ENCODE assay signal across 18 cellular contexts in genomic region chr2:58202409-58202808, GRCh38. TPM values are rescaled to one million over a fixed set of nuclear protein-coding genes. Genes with fewer than 3 reads are reported as not detected.
A peak's percentile ranks its signal among the peaks of the same experiment; 100 is the strongest.
DNase-seq lines count a peak whose midpoint lies in the region; ATAC-seq, FAIRE-seq and TF ChIP-seq lines count a peak whose summit lies in the region.
"Had no signal": no experiment of that assay in that cellular context is flagged by ENCODE, and none has a peak within 500 bp of the region (broad histone marks: within the 10 kb centered on the region; RNA-seq: fewer than 3 reads in every experiment).

No MANE protein-coding gene starts in this region.

- no peaks in the 10 kb centered on the region for H3K27me3 Mint-ChIP-seq in activated CD4-positive, alpha-beta memory T cell treated with anti-CD3 and anti-CD28 coated beads for 36 hours
- H3K27me3 Mint-ChIP-seq: CD4-positive, CD25-positive, alpha-beta regulatory T cell; CD8-positive, alpha-beta memory T cell had no signal

- TF ChIP-seq EP300 in HepG2 (IDR thresholded peaks at IDR 0.05; ENCODE audit: low read depth in 2 of 2, low read length in 2 of 2) (no peak), HepG2 (CRISPR knock-in tag; IDR thresholded peaks at IDR 0.05; ENCODE audit: borderline replicate concordance) (no peak)

- H4K20me1 ChIP-seq in HepG2 (ENCODE audit: insufficient read depth, low read length), result no peaks in the 10 kb centered on the region

- H3K4me1 Mint-ChIP-seq in activated CD4-positive, alpha-beta memory T cell treated with anti-CD3 and anti-CD28 coated beads for 36 hours (ENCODE audit: low read depth), result no peaks in the 10 kb centered on the region
- H3K4me1 Mint-ChIP-seq: CD4-positive, CD25-positive, alpha-beta regulatory T cell; CD8-positive, alpha-beta memory T cell had no signal

- POLR2A ChIA-PET in HepG2 (lab: Yijun Ruan, JAX), result interaction anchor here (1.3 kb wide), 1 partner anchor 156 kb away, joined by 3 read pairs; no protein-coding TSS in a partner anchor
- POLR2A ChIA-PET in activated CD4-positive, alpha-beta memory T cell treated with anti-CD3 and anti-CD28 coated beads for 36 hours (lab: Charles Lee), result interaction anchor here (0.7 kb wide), 1 partner anchor 12 kb away, joined by 3 read pairs; no protein-coding TSS in a partner anchor

- H3K4me2 ChIP-seq in HepG2 (ENCODE audit: low read depth, low read length), result peak overlapping the region; percentile 46; the same call in 1 of the 2 replicates
- H3K4me2 ChIP-seq: KMS-11 had no signal

- in situ Hi-C loops in HepG2 (cut with HindIII; ENCODE audit: extremely low pct_ligation_motif_present, low pct_unique_long_range_greater_than_20kb), result no loop called here

- H3K27ac Mint-ChIP-seq in activated CD4-positive, alpha-beta memory T cell treated with anti-CD3 and anti-CD28 coated beads for 36 hours, result no peak overlapping the region
- H3K27ac Mint-ChIP-seq: CD4-positive, CD25-positive, alpha-beta regulatory T cell; CD8-positive, alpha-beta memory T cell had no signal

- H3K4me1 ChIP-seq in HepG2 (ENCODE audit: insufficient read depth, low read length), result peaks cover 51% of the 10 kb centered on the region
- H3K4me1 ChIP-seq in left ventricle myocardium inferior, result no peaks in the 10 kb centered on the region
- H3K4me1 ChIP-seq: BE2C had no signal

- H2AFZ ChIP-seq in HepG2 (ENCODE audit: low read length), result no peak overlapping the region

- no peak overlapping the region for H3K9ac ChIP-seq in HepG2 (ENCODE audit: insufficient read depth, low read depth, low read length)
- H3K9ac ChIP-seq: KMS-11 had no signal

- TF ChIP-seq RAD21 in HepG2 (CRISPR knock-in tag; IDR thresholded peaks at IDR 0.05), result no peak

- CTCF ChIA-PET in HepG2 (lab: Yijun Ruan, JAX; ENCODE audit: low intra/inter-chr PET ratio, low total read pairs), result no interaction called here
- CTCF ChIA-PET in activated CD4-positive, alpha-beta memory T cell treated with anti-CD3 and anti-CD28 coated beads for 36 hours (lab: Charles Lee), result interaction anchor here (0.6 kb wide), 1 partner anchor 237 kb away, joined by 3 read pairs; no protein-coding TSS in a partner anchor

- no peaks in the 10 kb centered on the region for H3K79me2 ChIP-seq in HepG2 (ENCODE audit: insufficient read depth, low read length)

- no peaks in the 10 kb centered on the region for H3K9me3 ChIP-seq in HepG2 (ENCODE audit: low read length)
- no peaks in the 10 kb centered on the region for H3K9me3 ChIP-seq in left ventricle myocardium inferior (replicated peaks)
- H3K9me3 ChIP-seq: BE2C, HAP-1 had no signal

- intact Hi-C loops in HepG2 (cut with micrococcal nuclease; ENCODE audit: unreplicated experiment) (no loop called here), left ventricle myocardium inferior (cut with micrococcal nuclease) (no loop called here)
- intact Hi-C loops in activated CD4-positive, alpha-beta memory T cell treated with anti-CD3 and anti-CD28 coated beads for 36 hours (cut with micrococcal nuclease), result no loop called here

- H3K36me3 ChIP-seq in HepG2 (replicated peaks in 1 of 2; ENCODE audit: control insufficient read depth in 1 of 2, insufficient read depth in 2 of 2, low read length in 2 of 2), result peaks cover 0 to 13% of the 10 kb centered on the region in 2 experiments; a peak in 2 of 5 replicates
- H3K36me3 ChIP-seq in left ventricle myocardium inferior, result peaks cover 7% of the 10 kb centered on the region
- H3K36me3 ChIP-seq: BE2C, HAP-1 had no signal

- no peaks in the 10 kb centered on the region for H3K9me3 Mint-ChIP-seq in activated CD4-positive, alpha-beta memory T cell treated with anti-CD3 and anti-CD28 coated beads for 36 hours
- H3K9me3 Mint-ChIP-seq: CD4-positive, CD25-positive, alpha-beta regulatory T cell; CD8-positive, alpha-beta memory T cell had no signal

- H3K27ac ChIP-seq in VCaP, result peak overlapping the region; percentile 68; the same call in 1 of the 2 replicates
- peak overlapping the region; percentile 25 for H3K27ac ChIP-seq in HepG2 (ENCODE audit: extremely low read length, insufficient read depth, low read length)
- H3K27ac ChIP-seq in left ventricle myocardium inferior (replicated peaks), result no peak overlapping the region
- H3K27ac ChIP-seq: KMS-11 had no signal

- no peak for TF ChIP-seq CTCF in AG10803 (conservative IDR thresholded peaks at IDR 0.05; ENCODE audit: low read length)
- TF ChIP-seq CTCF in VCaP (conservative IDR thresholded peaks at IDR 0.05), result no peak
- TF ChIP-seq CTCF in HepG2 (CRISPR knock-in tag; IDR thresholded peaks at IDR 0.05), result no peak
- TF ChIP-seq CTCF in left ventricle myocardium inferior (IDR thresholded peaks at IDR 0.05; ENCODE audit: borderline replicate concordance), result no peak

- 90% methylated on average over 1 of the region's 1 CpG for WGBS in HepG2 (ENCODE audit: low lambda C conversion rate)

- H3K4me3 Mint-ChIP-seq in activated CD4-positive, alpha-beta memory T cell treated with anti-CD3 and anti-CD28 coated beads for 36 hours, result no peak overlapping the region
- H3K4me3 Mint-ChIP-seq: CD4-positive, CD25-positive, alpha-beta regulatory T cell; CD8-positive, alpha-beta memory T cell had no signal

- peaks cover 9% of the 10 kb centered on the region for H3K36me3 Mint-ChIP-seq in activated CD4-positive, alpha-beta memory T cell treated with anti-CD3 and anti-CD28 coated beads for 36 hours

- no TSS peak for BruUV-seq in HepG2 (replicated peaks; lab: Mats Ljungman, UMichigan)

- DNase-seq in AG10803 (ENCODE audit: low read depth) (peak; percentile 1), fibroblast of gingiva (ENCODE audit: low read depth) (peak; percentile 34), HepG2 (ENCODE audit: low spot score) (no peak), SHP77 treated with DMSO at 0.1 percent for 48 hours (lab: John Stamatoyannopoulos, UW) (no peak), left ventricle myocardium inferior (no peak)
- DNase-seq in activated CD4-positive, alpha-beta memory T cell treated with anti-CD3 and anti-CD28 coated beads for 36 hours, result no peak
- DNase-seq: 8988T; BE2C; C1 segment of cervical spinal cord; CD4-positive, CD25-positive, alpha-beta regulatory T cell; CD8-positive, alpha-beta memory T cell; COR-L47; GDM1 had no signal

- FAIRE-seq in HepG2 (lab: Jason Lieb, UNC), result no peak
- FAIRE-seq: H1 had no signal

- no peak overlapping the region for H3K4me3 ChIP-seq in AG10803 (ENCODE audit: low read length)
- H3K4me3 ChIP-seq in HepG2 (replicated peaks in 1 of 3; ENCODE audit: insufficient read depth in 1 of 3, low read depth in 2 of 3, low read length in 3 of 3), result peak overlapping the region in 2 of 3 experiments; percentile 17 to 23; a peak in 4 of 6 replicates
- H3K4me3 ChIP-seq in left ventricle myocardium inferior, result no peak overlapping the region
- H3K4me3 ChIP-seq: HAP-1 had no signal

- TF ChIP-seq POLR2A in HepG2 (IDR thresholded peaks at IDR 0.05; ENCODE audit: insufficient read depth in 1 of 2, low read depth in 2 of 2, low read length in 2 of 2), result no peak

- ATAC-seq in HepG2, result no peak
- no peak for ATAC-seq in GM18519 (IDR thresholded peaks at IDR 0.05; ENCODE audit: low FRiP score, unreplicated experiment)

- H3K27me3 ChIP-seq in HepG2 (ENCODE audit: control insufficient read depth in 1 of 2, insufficient read depth in 2 of 2, low read length in 2 of 2) (no peaks in the 10 kb centered on the region), left ventricle myocardium inferior (ENCODE audit: low read depth) (no peaks in the 10 kb centered on the region)
- H3K27me3 ChIP-seq: BE2C had no signal

TF ChIP-seq in HepG2, 621 proteins besides CTCF, POLR2A, EP300 and RAD21:
- TF ChIP-seq NFIC (IDR thresholded peaks at IDR 0.05; ENCODE audit: low read length), result 0 out of 2 replicates have a peak, but pooled peaks have one; percentile 12
- no peak for TF ChIP-seq RARG (CRISPR knock-in tag; IDR thresholded peaks at IDR 0.05; ENCODE audit: low read depth)
TF ChIP-seq in HepG2: peak in this region for 1.

RNA-seq across cellular contexts. Expression of gene FANCL, which starts 38.7 kb away (rescaled TPM):
- 40.7 and 40.9 TPM in 2 replicates for total RNA-seq in HepG2 (2016; rRNA removed; fragmentation: Illumina TruSeq; extraction: Trizol)
- total RNA-seq in HepG2 (2016; cell fraction: cytosol; rRNA removed; fragmentation: Illumina TruSeq; extraction: Trizol; ENCODE audit: low read depth), result 82.7 and 85.0 TPM in 2 replicates
- 42.0 and 42.1 TPM in 2 replicates for total RNA-seq in HepG2 (2016; cell fraction: insoluble cytoplasmic fraction; rRNA removed; fragmentation: Illumina TruSeq; extraction: Trizol)
- 17.5 and 19.0 TPM in 2 replicates for total RNA-seq in HepG2 (2016; cell fraction: membrane; rRNA removed; fragmentation: Illumina TruSeq; extraction: Trizol)
- 67.9 and 72.9 TPM in 2 replicates for total RNA-seq in HepG2 (2016; cell fraction: nucleus; rRNA removed; fragmentation: Illumina TruSeq; extraction: Trizol)
- 61.3 and 66.8 TPM in 2 replicates for polyA plus RNA-seq in HepG2 (2011; rRNA removed)
- 22.2 and 31.0 TPM in 2 replicates for polyA plus RNA-seq in HepG2 (2011; cell fraction: cytosol; rRNA removed)
- polyA plus RNA-seq in HepG2 (2011; cell fraction: nucleus; rRNA removed), result 63.9 and 104 TPM in 2 replicates
- 54.7 and 60.6 TPM in 2 replicates for polyA plus RNA-seq in HepG2 (2012)
- 1.8 and 2.8 TPM in 2 replicates for polyA plus RNA-seq in HepG2 (2016; cell fraction: cytosol; fragmentation: Illumina TruSeq; extraction: Trizol; ENCODE audit: low read depth)
- 37.6 and 38.7 TPM in 2 replicates for polyA plus RNA-seq in HepG2 (2016; cell fraction: insoluble cytoplasmic fraction; fragmentation: Illumina TruSeq; extraction: Trizol; ENCODE audit: low read depth)
- 3.3 and 3.8 TPM in 2 replicates for polyA plus RNA-seq in HepG2 (2016; cell fraction: membrane; fragmentation: Illumina TruSeq; extraction: Trizol; ENCODE audit: low read depth)
- polyA plus RNA-seq in HepG2 (2016; cell fraction: nucleus; fragmentation: Illumina TruSeq; extraction: Trizol; ENCODE audit: insufficient read depth, low read depth), result 81.1 and 87.3 TPM in 2 replicates
- polyA minus RNA-seq in HepG2 (2011; rRNA and poly(A)+ RNA removed; ENCODE audit: low replicate concordance), result 18.7 and 22.7 TPM in 2 replicates
- 19.3 and 23.6 TPM in 2 replicates for polyA minus RNA-seq in HepG2 (2011; cell fraction: cytosol; rRNA and poly(A)+ RNA removed)
- polyA minus RNA-seq in HepG2 (2011; cell fraction: nucleus; rRNA and poly(A)+ RNA removed), result 160 and 171 TPM in 2 replicates
- total RNA-seq in activated CD4-positive, alpha-beta memory T cell treated with anti-CD3 and anti-CD28 coated beads for 36 hours, result 10 to 100 TPM; 24.2 to 27.9 TPM
- 12.0 TPM for total RNA-seq in left ventricle myocardium inferior

Comparison
In these comparisons a context has a peak if more than half of its experiments do, and no peak if none do; other contexts are left out.
1. DNase-seq: peak in AG10803 (single experiment) and fibroblast of gingiva (single experiment); none in HepG2 (single experiment), SHP77 treated with DMSO at 0.1 percent for 48 hours (single experiment), activated CD4-positive, alpha-beta memory T cell treated with anti-CD3 and anti-CD28 coated beads for 36 hours (single experiment) and left ventricle myocardium inferior (single experiment).
2. H3K4me3 ChIP-seq: peak in HepG2 (2 of 3); none in AG10803 (single experiment) and left ventricle myocardium inferior (single experiment).